In genomic region chr20:21257192-21257591, GRCh38 we compare ENCODE assay signal across 17 cellular contexts. TPM values are rescaled to one million over a fixed set of nuclear protein-coding genes. Genes with fewer than 3 reads are reported as not detected.
DNase-seq lines count a peak whose midpoint lies in the region; ATAC-seq, FAIRE-seq and TF ChIP-seq lines count a peak whose summit lies in the region.
"Had no signal": no experiment of that assay in that cellular context is flagged by ENCODE, and none has a peak within 500 bp of the region (broad histone marks: within the 10 kb centered on the region; RNA-seq: fewer than 3 reads in every experiment).

No MANE protein-coding gene starts in this region.

- H3K79me2 ChIP-seq in K562 (ENCODE audit: control insufficient read depth, insufficient read depth, low read length) (no peaks in the 10 kb centered on the region), GM23248 (ENCODE audit: insufficient read depth) (no peaks in the 10 kb centered on the region)

- intact Hi-C loops in K562 (cut with micrococcal nuclease), result no loop called here

- BruUV-seq in K562 (replicated peaks; lab: Mats Ljungman, UMichigan), result no TSS peak

- H2AFZ ChIP-seq in K562 (ENCODE audit: low read depth, low read length), result no peak overlapping the region
- no peak overlapping the region for H2AFZ ChIP-seq in GM23248

- TF ChIP-seq POLR2A in A549 (IDR thresholded peaks at IDR 0.05; ENCODE audit: low read length) (no peak), GM12892 (IDR thresholded peaks at IDR 0.05; ENCODE audit: low read depth, low read length) (no peak), K562 (conservative IDR thresholded peaks at IDR 0.05) (no peak)

- ATAC-seq in A549 (no peak), K562 (no peak)
- ATAC-seq: GM12878, HCT116 had no signal

- POLR2A ChIA-PET in A549 (lab: Yijun Ruan, JAX), result no interaction called here
- POLR2A ChIA-PET in K562 (lab: Yijun Ruan, JAX), result no interaction called here

- no peaks in the 10 kb centered on the region for H3K9me2 ChIP-seq in GM23248 (ENCODE audit: insufficient read depth)

- H3K4me3 ChIP-seq in A549, result no peak overlapping the region
- no peak overlapping the region for H3K4me3 ChIP-seq in K562
- no peak overlapping the region for H3K4me3 ChIP-seq in GM23248
- H3K4me3 ChIP-seq: BLaER1, GM12878 had no signal

- H3K27me3 ChIP-seq in K562 (ENCODE audit: control insufficient read depth in 2 of 2, insufficient read depth in 2 of 2, low read length in 2 of 2) (no peaks in the 10 kb centered on the region), GM23248 (replicated peaks; ENCODE audit: insufficient read depth) (peaks cover 4% of the 10 kb centered on the region; the same call in 1 of the 2 replicates)
- H3K27me3 ChIP-seq: BLaER1 had no signal

- H3K27ac ChIP-seq in A549, result no peak overlapping the region
- H3K27ac ChIP-seq in K562 (ENCODE audit: extremely low read depth, low read depth, low read length), result no peak overlapping the region
- no peak overlapping the region for H3K27ac ChIP-seq in GM23248
- H3K27ac ChIP-seq: BLaER1 had no signal

- no peak for TF ChIP-seq EP300 in A549 (IDR thresholded peaks at IDR 0.05)
- no peak for TF ChIP-seq EP300 in K562 (IDR thresholded peaks at IDR 0.05; ENCODE audit: low read length)

- CTCF ChIA-PET in A549 (lab: Yijun Ruan, JAX), result interaction anchor here (1.1 kb wide), 1 partner anchor 248 kb away, joined by 6 read pairs; no protein-coding TSS in a partner anchor
- CTCF ChIA-PET in K562 (lab: Yijun Ruan, JAX; ENCODE audit: low intra/inter-chr PET ratio), result no interaction called here

- WGBS in A549 (ENCODE audit: missing lambda C conversion rate), result 28% methylated on average over 3 of the region's 3 CpGs
- WGBS in K562 (ENCODE audit: insufficient coverage, low coverage, missing lambda C conversion rate), result 7% methylated on average over 3 of the region's 3 CpGs
- 57 to 69% methylated on average over 3 of the region's 3 CpGs for WGBS in GM23248 (ENCODE audit: low coverage in 1 of 2, low lambda C conversion rate in 2 of 2, missing lambda C conversion rate in 2 of 2), 2 experiments

- in situ Hi-C loops in K562 (cut with MboI) (no loop called here), GM13977 (cut with MboI; ENCODE audit: low pct_unique_long_range_greater_than_20kb, low sequenced_read_pairs, unreplicated experiment) (no loop called here), GM23248 (cut with MboI) (no loop called here)

- no peaks in the 10 kb centered on the region for H3K4me1 ChIP-seq in A549
- no peaks in the 10 kb centered on the region for H3K4me1 ChIP-seq in K562 (replicated peaks in 1 of 2; ENCODE audit: control insufficient read depth in 2 of 2, insufficient read depth in 2 of 2, low read length in 2 of 2)
- H3K4me1 ChIP-seq in GM23248 (ENCODE audit: insufficient read depth), result no peaks in the 10 kb centered on the region
- H3K4me1 ChIP-seq: BLaER1 had no signal

- no peaks in the 10 kb centered on the region for H4K20me1 ChIP-seq in K562 (replicated peaks; ENCODE audit: control insufficient read depth, insufficient read depth, low read length)
- H4K20me1 ChIP-seq in GM23248 (ENCODE audit: insufficient read depth), result no peaks in the 10 kb centered on the region
- H4K20me1 ChIP-seq: BLaER1 had no signal

- no peak for TF ChIP-seq CTCF in A549 (IDR thresholded peaks at IDR 0.05)
- no peak for TF ChIP-seq CTCF in K562 (IDR thresholded peaks at IDR 0.05 in 2 of 3, conservative IDR thresholded peaks at IDR 0.05 in 1 of 3; ENCODE audit: insufficient read depth in 2 of 3, low read depth in 1 of 3, low read length in 3 of 3)
- TF ChIP-seq CTCF in GM13977 (IDR thresholded peaks at IDR 0.05; ENCODE audit: extremely low read depth, insufficient read depth, missing control alignments), result no peak

- DNase-seq in A549 (ENCODE audit: low read depth in 1 of 2, low spot score in 1 of 2) (no peak), GM12892 (ENCODE audit: insufficient read length) (no peak), K562 (ENCODE audit: extremely low read depth in 1 of 4, low spot score in 3 of 4) (no peak), GM13977 (ENCODE audit: low spot score) (no peak), GM23248 (no peak), C1 segment of cervical spinal cord (lab: John Stamatoyannopoulos, UW) (no peak)
- DNase-seq: CD4-positive, alpha-beta T cell; CD8-positive, alpha-beta memory T cell; DMS 273 treated with DMSO at 0.1 percent for 48 hours; DMS79; EL; GDM1; H9 had no signal

- no peak overlapping the region for H3K9ac ChIP-seq in K562 (ENCODE audit: insufficient read depth in 1 of 2, low read depth in 2 of 2, low read length in 2 of 2)
- H3K9ac ChIP-seq in GM23248, result no peak overlapping the region
- H3K9ac ChIP-seq: BLaER1 had no signal

- no peak for TF ChIP-seq RAD21 in A549 (conservative IDR thresholded peaks at IDR 0.05 in 1 of 2, IDR thresholded peaks at IDR 0.05 in 1 of 2)
- TF ChIP-seq RAD21 in K562 (CRISPR knock-in tag; conservative IDR thresholded peaks at IDR 0.05 in 1 of 2, IDR thresholded peaks at IDR 0.05 in 1 of 2), result no peak

- no peaks in the 10 kb centered on the region for H3K9me1 ChIP-seq in K562 (ENCODE audit: control insufficient read depth, insufficient read depth, low read length)

- H3K9me3 ChIP-seq in A549, result peaks cover 10% of the 10 kb centered on the region; the same call in 1 of the 3 replicates
- no peaks in the 10 kb centered on the region for H3K9me3 ChIP-seq in K562 (replicated peaks; ENCODE audit: control insufficient read depth, insufficient read depth, low read depth, low read length)
- H3K9me3 ChIP-seq in GM23248 (ENCODE audit: low read depth), result no peaks in the 10 kb centered on the region
- H3K9me3 ChIP-seq: BLaER1 had no signal

- H3K36me3 ChIP-seq in K562 (ENCODE audit: control insufficient read depth, insufficient read depth, low read length) (no peaks in the 10 kb centered on the region), GM23248 (ENCODE audit: low read depth) (no peaks in the 10 kb centered on the region)
- H3K36me3 ChIP-seq: BLaER1 had no signal

- no peaks in the 10 kb centered on the region for H3F3A ChIP-seq in GM23248 (ENCODE audit: insufficient read depth)

- FAIRE-seq in A549 (lab: Jason Lieb, UNC), result no peak
- FAIRE-seq in GM12892 (lab: Jason Lieb, UNC), result peak; percentile 72
- no peak for FAIRE-seq in K562 (lab: Jason Lieb, UNC)
- FAIRE-seq: D721Med, GM12878 had no signal

- H3K4me2 ChIP-seq in A549, result no peak overlapping the region
- H3K4me2 ChIP-seq in K562 (ENCODE audit: insufficient read depth, low read length), result no peak overlapping the region
- H3K4me2 ChIP-seq in GM23248 (ENCODE audit: unreplicated experiment), result no peak overlapping the region
- H3K4me2 ChIP-seq: BLaER1 had no signal

TF ChIP-seq in A549, 52 proteins besides CTCF, POLR2A, EP300 and RAD21:
- TF ChIP-seq MAFK (IDR thresholded peaks at IDR 0.05; ENCODE audit: partially characterized antibody) (peak; percentile 30), HEYL (CRISPR knock-in tag; IDR thresholded peaks at IDR 0.05) (no peak)

TF ChIP-seq in K562, 482 proteins besides CTCF, POLR2A, EP300 and RAD21 (continues in another document):
- TF ChIP-seq ZFP91 (CRISPR knock-in tag; IDR thresholded peaks at IDR 0.05) (no peak), NFE2 (IDR thresholded peaks at IDR 0.05; ENCODE audit: low read depth) (no peak), ZNF274 (IDR thresholded peaks at IDR 0.05; ENCODE audit: borderline replicate concordance, low read depth, low read length) (no peak), C11orf30 (IDR thresholded peaks at IDR 0.05; ENCODE audit: low read depth) (0 out of 2 replicates have a peak, but pooled peaks have one; percentile 14)

RNA-seq across cellular contexts. Expression of gene XRN2, which starts 45.9 kb away (rescaled TPM):
- polyA plus RNA-seq in A549 (2011; rRNA removed) (151 and 192 TPM in 2 replicates), A549 (2017; fragmentation: RNase III; extraction: RNeasy Plus Mini Kit Qiagen cat#74134 plus additional on column Dnase treatment) (123 to 125 TPM (median 125 TPM) in 3 replicates), K562 (2011; rRNA removed) (51.9 and 67.3 TPM in 2 replicates), K562 (2014; fragmentation: Illumina TruSeq; extraction: Trizol) (55.1 and 62.7 TPM in 2 replicates), K562 (2014; fragmentation: Nextera tagmentation; extraction: Ambion mirVana) (10 to 100 TPM; 43.4 to 51.4 TPM), K562 (2014; rRNA removed) (40.7 and 44.0 TPM in 2 replicates), GM23248 (2016; fragmentation: Nextera tagmentation; extraction: Ambion mirVana) (54.3 and 55.0 TPM in 2 replicates)
- polyA plus RNA-seq in A549 (2012; cell fraction: cytosol; rRNA removed), result 52.7 and 53.2 TPM in 2 replicates
- polyA plus RNA-seq in A549 (2012; cell fraction: nucleus; rRNA removed), result 43.1 and 56.8 TPM in 2 replicates
- polyA minus RNA-seq in A549 (2011; rRNA and poly(A)+ RNA removed), result 60.3 and 64.8 TPM in 2 replicates
- polyA plus RNA-seq in GM12892 (2012; ENCODE audit: missing spikeins), result 61.0 TPM
- 18.4 and 43.0 TPM in 2 replicates for total RNA-seq in K562 (2011; cell fraction: chromatin; rRNA removed; ENCODE audit: low replicate concordance)
- total RNA-seq in K562 (2011; cell fraction: nucleolus; rRNA removed), result 10.5 and 12.4 TPM in 2 replicates
- total RNA-seq in K562 (2011; cell fraction: nucleoplasm; rRNA removed), result 17.9 and 18.3 TPM in 2 replicates
- total RNA-seq in K562 (2014; rRNA removed) (41.8 and 43.0 TPM in 2 replicates), K562 (2014; rRNA removed; fragmentation: Illumina TruSeq; extraction: Trizol) (67.3 and 75.5 TPM in 2 replicates), K562 (2015; rRNA removed; fragmentation: Illumina TruSeq; extraction: Trizol) (57.2 and 58.3 TPM in 2 replicates), K562 (2021) (45.1 and 45.5 TPM in 2 replicates)
- 20.4 and 30.0 TPM in 2 replicates for polyA plus RNA-seq in K562 (2011; cell fraction: cytosol; rRNA removed)
- polyA plus RNA-seq in K562 (2011; cell fraction: nucleus; rRNA removed), result 32.4 and 45.0 TPM in 2 replicates
- 37.0 and 48.6 TPM in 2 replicates for polyA plus RNA-seq in K562 (2012)
- polyA minus RNA-seq in K562 (2011; rRNA and poly(A)+ RNA removed), result 78.4 and 80.1 TPM in 2 replicates
- polyA minus RNA-seq in K562 (2011; cell fraction: cytosol; rRNA and poly(A)+ RNA removed), result 23.7 and 30.4 TPM in 2 replicates
- 15.3 and 26.2 TPM in 2 replicates for polyA minus RNA-seq in K562 (2011; cell fraction: nucleus; rRNA and poly(A)+ RNA removed)
- total RNA-seq in GM23248 (2014; rRNA removed; shearing (Covaris generic)), result 78.9 and 80.9 TPM in 2 replicates

Comparison
In these comparisons a context has a peak if more than half of its experiments do, and no peak if none do; other contexts are left out.
1. Of the 35 proteins assayed by ChIP-seq in both K562 and A549: peak only in K562: none; only in A549: MAFK; in both: none; in neither: 34.